ENCODE assay signal across 8 cellular contexts in genomic region chr12:56221233-56221756, GRCh38. TPM values are rescaled to one million over a fixed set of nuclear protein-coding genes. Genes with fewer than 3 reads are reported as not detected.
DNase-seq lines count a peak whose midpoint lies in the region; ATAC-seq lines count a peak whose summit lies in the region.

No MANE protein-coding gene starts in this region.

- no peaks in the 10 kb centered on the region for H3K27me3 ChIP-seq in esophagus (ENCODE audit: control insufficient read depth in 1 of 2, insufficient read depth in 2 of 2, low read length in 2 of 2)
- no peaks in the 10 kb centered on the region for H3K27me3 ChIP-seq in muscle layer of duodenum (ENCODE audit: low read depth, low read length)
- no peaks in the 10 kb centered on the region for H3K27me3 ChIP-seq in aorta (ENCODE audit: control insufficient read depth in 1 of 2, insufficient read depth in 2 of 2, low read length in 1 of 2)

- H3K9me3 Mint-ChIP-seq in T-cell, result no peaks in the 10 kb centered on the region

- H3K27ac ChIP-seq in esophagus (ENCODE audit: low read depth in 2 of 2, low read length in 1 of 2) (peak overlapping the region; percentile 95 to 100), muscle layer of duodenum (ENCODE audit: low read length) (peak overlapping the region; percentile 99), aorta (ENCODE audit: low read depth in 1 of 2, low read length in 2 of 2) (peak overlapping the region; percentile 83 to 96)

- peak; percentile 32 for ATAC-seq in GM18511 (IDR thresholded peaks at IDR 0.05; ENCODE audit: unreplicated experiment)
- peak; percentile 12 for ATAC-seq in HG03135 (IDR thresholded peaks at IDR 0.05; ENCODE audit: unreplicated experiment)
- peak; percentile 22 to 50 (median 28) for ATAC-seq in T-cell (replicated peaks in 1 of 4)
- ATAC-seq in aorta (ENCODE audit: low FRiP score), result peak; percentile 62

- 1% methylated on average over 19 to 21 of the region's 21 CpGs for WGBS in esophagus, 2 donors
- WGBS in aorta, 2 donors, result 0 to 1% methylated on average over 20 to 21 of the region's 21 CpGs

- H3K4me1 ChIP-seq in esophagus (ENCODE audit: control insufficient read depth in 2 of 2, insufficient read depth in 2 of 2, low read length in 1 of 2) (peaks cover 0 to 3% of the 10 kb centered on the region in 2 donors), muscle layer of duodenum (ENCODE audit: control insufficient read depth in 1 of 2, insufficient read depth in 2 of 2, low read length in 2 of 2) (peaks cover 4 to 33% of the 10 kb centered on the region in 2 donors), aorta (ENCODE audit: control insufficient read depth in 1 of 2, insufficient read depth in 2 of 2, low read length in 2 of 2) (no peaks in the 10 kb centered on the region)

- H3K9me3 ChIP-seq in esophagus (ENCODE audit: control insufficient read depth in 2 of 2, insufficient read depth in 1 of 2, low read depth in 1 of 2, low read length in 1 of 2), result no peaks in the 10 kb centered on the region
- no peaks in the 10 kb centered on the region for H3K9me3 ChIP-seq in muscle layer of duodenum (ENCODE audit: control insufficient read depth in 1 of 2, low read length in 2 of 2)
- H3K9me3 ChIP-seq in aorta (ENCODE audit: control insufficient read depth, low read length), result no peaks in the 10 kb centered on the region

- peak overlapping the region; percentile 72 to 93 for H3K4me3 ChIP-seq in esophagus (ENCODE audit: low read depth in 1 of 2, low read length in 2 of 2)
- peak overlapping the region; percentile 83 to 93 for H3K4me3 ChIP-seq in muscle layer of duodenum (ENCODE audit: low read depth in 1 of 2, low read length in 2 of 2)
- peak overlapping the region; percentile 60 to 74 for H3K4me3 ChIP-seq in aorta (ENCODE audit: low read length in 2 of 2)

- intact Hi-C loops in aorta (cut with DNase I), result loop anchor here in 1 of 2 donors (5.0 kb wide), 1 partner anchor 36 kb away; the partner anchor contains the start of gene ANKRD52

- H3K4me1 Mint-ChIP-seq in T-cell, result peaks cover 52 to 55% (median 53%) of the 10 kb centered on the region in 3 donors

- peak overlapping the region; percentile 98 to 100 (median 98) for H3K4me3 Mint-ChIP-seq in T-cell

- H3K27me3 Mint-ChIP-seq in T-cell, result no peaks in the 10 kb centered on the region

- peak; percentile 91 for DNase-seq in AG20443 (ENCODE audit: low spot score)
- no peak for DNase-seq in T-cell
- peak; percentile 82 to 93 for DNase-seq in aorta
- no peak for DNase-seq in NOMO-1 (lab: John Stamatoyannopoulos, UW; ENCODE audit: unreplicated experiment in 2 of 2)

- POLR2A ChIA-PET in T-cell (lab: Charles Lee), result interaction anchor here (0.9 to 1.7 kb wide), 5 partner anchors 61 to 139 kb away, joined by 3 to 10 read pairs (median 5); partner anchors contain the start of genes ESYT1 (in 1 of the 2), PA2G4 (in 1 of the 2), STAT2 (in 1 of the 2) and ZC3H10 (in 1 of the 2)

- H3K36me3 Mint-ChIP-seq in T-cell, result peaks cover 2% of the 10 kb centered on the region

- CTCF ChIA-PET in T-cell (lab: Charles Lee), result interaction anchor here (0.6 to 3.0 kb wide), 24 partner anchors 8 to 483 kb away, joined by 3 to 36 read pairs (median 5); partner anchors contain the start of genes COQ10A (in 1 of the 2), ESYT1 (in 1 of the 2), MYL6B (in 1 of the 2) and ORMDL2 (in 1 of the 2)

- H3K27ac Mint-ChIP-seq in T-cell, result peak overlapping the region; percentile 98 to 99

- H3K36me3 ChIP-seq in esophagus (ENCODE audit: control insufficient read depth in 2 of 2, insufficient read depth in 2 of 2, low read length in 1 of 2) (peaks cover 0 to 6% of the 10 kb centered on the region in 2 donors), muscle layer of duodenum (ENCODE audit: control insufficient read depth in 1 of 2, insufficient read depth in 2 of 2, low read length in 2 of 2) (peaks cover 7 to 15% of the 10 kb centered on the region in 2 donors), aorta (ENCODE audit: control insufficient read depth in 1 of 2, insufficient read depth in 2 of 2, low read length in 1 of 2) (peaks cover 0 to 2% of the 10 kb centered on the region in 2 donors)

RNA-seq across cellular contexts. Expression of gene RNF41, which starts 0.4 kb away (rescaled TPM):
- total RNA-seq in T-cell (10 to 100 TPM; 26.3 to 43.1 (median 39.4) TPM), aorta (10 to 100 TPM; 50.9 to 61.4 TPM)
- polyA plus RNA-seq in esophagus (10 to 100 TPM in 1 of 2 donors, 1 to 10 TPM in 1; 7.9 to 17.5 TPM), aorta (10 to 100 TPM; 32.9 to 39.3 TPM)

RNA-seq across cellular contexts. Expression of gene NABP2, which starts 2.8 kb away (rescaled TPM):
- total RNA-seq in T-cell (10 to 100 TPM; 11.8 to 19.1 (median 14.0) TPM), aorta (10 to 100 TPM; 18.6 to 19.7 TPM)
- polyA plus RNA-seq in esophagus (10 to 100 TPM; 10.2 to 19.1 TPM), aorta (10 to 100 TPM; 25.7 to 28.6 TPM)

RNA-seq across cellular contexts. Expression of gene SLC39A5, which starts 8.6 kb away (rescaled TPM):
- total RNA-seq in T-cell (1 to 10 TPM in 1 of 5 donors, under 1 TPM in 2, not detected in 2; 0.57 to 1.4 (median 0.58) TPM), aorta (not detected)
- polyA plus RNA-seq in esophagus (under 1 TPM; 0.09 to 0.29 TPM), aorta (10 to 100 TPM in 1 of 2 donors, 1 to 10 TPM in 1; 1.1 to 21.4 TPM)

RNA-seq across cellular contexts. Expression of gene SMARCC2, which starts 32.0 kb away (rescaled TPM):
- total RNA-seq in T-cell, result 100 to 1,000 TPM; 135 to 160 (median 159) TPM
- polyA plus RNA-seq in esophagus, result 10 to 100 TPM; 21.4 to 31.4 TPM
- total RNA-seq in aorta, result 100 to 1,000 TPM; 118 to 140 TPM
- polyA plus RNA-seq in aorta, result 10 to 100 TPM; 45.0 to 56.2 TPM

RNA-seq across cellular contexts. Expression of gene ANKRD52, which starts 36.9 kb away (rescaled TPM):
- total RNA-seq in T-cell, result 10 to 100 TPM; 35.8 to 51.0 (median 43.1) TPM
- 1 to 10 TPM; 4.9 to 9.3 TPM for polyA plus RNA-seq in esophagus
- 10 to 100 TPM; 30.5 to 37.9 TPM for total RNA-seq in aorta
- 1 to 10 TPM; 4.4 to 9.3 TPM for polyA plus RNA-seq in aorta

Comparison
In these comparisons a context has a peak if more than half of its experiments do, and no peak if none do; other contexts are left out.
1. DNase-seq: peak in AG20443 (single experiment) and aorta (2 of 2); none in T-cell (0 of 34) and NOMO-1 (0 of 2).
2. ATAC-seq: peak in every context shown above with its lines; median percentile 62 in aorta; 32 in GM18511; 28 in T-cell; 12 in HG03135.
3. Peak in every context shown above with its lines, with median percentiles within 50 percentile points of each other: H3K27ac ChIP-seq and H3K4me3 ChIP-seq.